1 cellular context compared by ENCODE assay signal in genomic region chr20:50343490-50344179, GRCh38.
A peak's percentile ranks its signal among the peaks of the same experiment; 100 is the strongest.
TF ChIP-seq lines count a peak whose summit lies in the region.

No MANE protein-coding gene starts in this region.

TF ChIP-seq in HepG2, 621 proteins besides CTCF, POLR2A, EP300 and RAD21 (continued from another document):
- TF ChIP-seq IRX3 (CRISPR knock-in tag; IDR thresholded peaks at IDR 0.05; ENCODE audit: borderline replicate concordance, low read depth) (no peak), ATF3 (CRISPR knock-in tag; IDR thresholded peaks at IDR 0.05) (no peak), MAFG (CRISPR knock-in tag; IDR thresholded peaks at IDR 0.05) (peak; percentile 49; the same call in 1 of the 2 replicates)
